ENCODE assay signal across 8 cellular contexts in the genomic region with DNA sequence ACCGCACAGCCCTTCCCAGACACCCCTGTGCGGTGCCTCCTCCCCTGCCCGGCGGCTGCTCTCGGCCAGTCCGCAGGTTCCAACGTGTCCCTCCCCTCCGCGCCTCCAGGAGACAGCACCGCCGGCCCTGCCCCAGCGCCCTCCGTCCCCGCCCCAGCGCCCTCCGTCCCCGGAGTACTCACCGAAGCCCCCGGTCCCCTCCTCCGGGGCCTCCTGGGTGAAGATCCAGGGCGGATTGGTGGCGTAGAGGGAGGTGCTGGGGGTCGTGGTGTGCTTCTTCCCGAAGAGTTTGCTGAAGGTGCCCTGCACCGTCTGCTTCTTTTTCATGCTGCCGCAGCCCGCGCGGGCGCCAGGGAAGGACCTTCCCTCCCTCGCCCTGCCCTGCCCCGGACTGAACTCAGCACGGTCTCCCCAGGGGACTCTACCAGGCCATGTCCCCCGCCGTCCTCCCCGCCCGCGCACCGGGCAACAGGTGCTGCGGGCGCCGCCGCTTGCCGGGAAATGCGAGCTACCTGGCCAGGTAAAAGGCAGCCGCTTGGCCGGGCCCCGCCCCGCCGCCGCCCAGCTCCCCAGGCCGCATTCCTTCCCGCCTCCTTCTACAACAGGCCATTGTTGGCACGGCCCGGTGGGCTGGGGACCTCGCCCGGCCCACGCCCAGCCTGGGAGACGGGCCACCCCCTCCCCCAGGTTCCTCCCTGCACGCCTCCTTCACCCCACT. TPM values are rescaled to one million over a fixed set of nuclear protein-coding genes. Genes with fewer than 3 reads are reported as not detected.
DNase-seq lines count a peak whose midpoint lies in the region; ATAC-seq and TF ChIP-seq lines count a peak whose summit lies in the region.

A gene with protein sequence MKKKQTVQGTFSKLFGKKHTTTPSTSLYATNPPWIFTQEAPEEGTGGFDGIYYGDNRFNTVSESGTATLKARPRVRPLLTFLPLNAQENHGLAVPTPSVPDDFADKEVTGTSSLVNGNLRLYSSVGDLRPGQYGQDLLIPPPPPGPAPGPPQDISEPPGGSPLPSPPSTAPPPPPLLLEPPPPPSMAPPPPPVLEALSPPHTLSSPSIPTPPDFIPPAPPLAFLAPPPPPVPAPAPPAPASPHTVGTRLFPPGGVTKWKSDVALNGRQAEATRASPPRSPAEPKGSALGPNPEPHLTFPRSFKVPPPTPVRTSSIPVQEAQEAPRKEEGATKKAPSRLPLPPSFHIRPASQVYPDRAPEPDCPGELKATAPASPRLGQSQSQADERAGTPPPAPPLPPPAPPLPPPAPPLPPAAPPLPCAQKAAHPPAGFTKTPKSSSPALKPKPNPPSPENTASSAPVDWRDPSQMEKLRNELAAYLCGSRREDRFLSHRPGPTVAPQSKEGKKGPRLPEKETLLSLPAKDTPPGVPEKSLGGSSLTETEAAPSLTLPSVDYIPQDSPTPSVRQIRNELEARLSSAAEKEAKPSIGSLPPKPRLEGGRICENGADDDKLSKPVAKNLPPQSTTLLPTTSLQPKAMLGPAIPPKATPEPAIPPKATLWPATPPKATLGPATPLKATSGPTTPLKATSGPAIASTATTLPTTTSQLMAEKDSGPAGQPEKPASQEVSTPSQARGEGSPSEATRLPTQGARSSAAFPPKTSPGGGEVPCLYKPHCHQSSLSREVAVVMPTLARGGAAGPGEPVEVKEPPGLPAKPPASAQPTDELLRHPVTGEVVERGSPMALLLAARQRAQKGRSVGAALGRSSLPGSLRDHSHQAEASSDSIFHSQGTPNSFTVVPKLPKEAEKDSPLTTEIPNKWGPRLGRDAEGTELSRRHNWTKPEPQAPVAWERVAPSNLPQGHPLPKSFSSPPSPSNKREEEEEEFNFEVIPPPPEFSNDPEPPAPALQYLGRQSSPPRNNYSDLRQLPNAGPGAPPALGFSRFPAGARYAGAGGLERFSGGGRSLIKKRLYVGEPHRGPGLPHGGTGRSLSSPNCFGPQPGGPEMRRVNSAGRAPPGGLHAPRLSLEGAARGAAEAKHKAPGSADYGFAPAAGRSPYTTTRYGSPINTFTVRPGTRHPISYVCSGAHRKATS (minus strand): TSS at position 503 of the 718 bp plus-strand sequence. CDS start 176 bp downstream, at position 327.

- peaks cover 27% of the 10 kb centered on the region for H3F3A ChIP-seq in smooth muscle cell (ENCODE audit: low read depth)

- H3K4me1 ChIP-seq in adrenal gland (replicated peaks in 1 of 2) (peaks cover 5 to 30% of the 10 kb centered on the region in 2 donors), iPS-18a (ENCODE audit: control insufficient read depth, low read depth, low read length) (peaks cover 34% of the 10 kb centered on the region), smooth muscle cell (ENCODE audit: low read depth) (peaks cover 36% of the 10 kb centered on the region)

- DNase-seq in 8988T = peak; percentile 64
- DNase-seq in HK-2 (ENCODE audit: unreplicated experiment) = peak; percentile 50
- DNase-seq in adrenal gland = peak in 4 of 7 donors; percentile 31 to 40 (median 38)
- no peak for DNase-seq in smooth muscle cell (lab: John Stamatoyannopoulos, UW; ENCODE audit: unreplicated experiment)
- no peak for DNase-seq in SK-N-DZ (ENCODE audit: low spot score)

- H3K79me2 ChIP-seq in smooth muscle cell (ENCODE audit: low read depth) = no peaks in the 10 kb centered on the region

- peak within 1 kb of the TSS; percentile 89 for H3K4me2 ChIP-seq in smooth muscle cell

- peak within 1 kb of the TSS; percentile 87 for H2AFZ ChIP-seq in smooth muscle cell (ENCODE audit: low read depth)

- H3K27ac ChIP-seq in adrenal gland (peak within 1 kb of the TSS in 4 of 5 donors; percentile 43 to 81 (median 70)), iPS-18a (ENCODE audit: low read length) (no peak within 1 kb of the TSS), smooth muscle cell (ENCODE audit: low read depth) (peak within 1 kb of the TSS; percentile 75)

- peak within 1 kb of the TSS in 2 of 4 donors; percentile 28 to 61 for H3K4me3 ChIP-seq in adrenal gland
- peak within 1 kb of the TSS; percentile 71 for H3K4me3 ChIP-seq in iPS-18a (ENCODE audit: low read length)
- H3K4me3 ChIP-seq in smooth muscle cell = peak within 1 kb of the TSS; percentile 78

- 14 to 27% (median 18%) methylated on average over 8 to 60 of the region's 60 CpGs for WGBS in adrenal gland, 4 donors
- 2% methylated on average over 43 of the region's 60 CpGs for WGBS in smooth muscle cell (ENCODE audit: low lambda C conversion rate)

- H3K27me3 ChIP-seq in adrenal gland (no peaks in the 10 kb centered on the region), iPS-18a (ENCODE audit: control insufficient read depth, insufficient read depth, low read length) (no peaks in the 10 kb centered on the region), smooth muscle cell (ENCODE audit: low read depth) (no peaks in the 10 kb centered on the region)

- no peak for ATAC-seq in HG03135 (IDR thresholded peaks at IDR 0.05; ENCODE audit: unreplicated experiment)
- no peak for ATAC-seq in GM19463 (IDR thresholded peaks at IDR 0.05; ENCODE audit: unreplicated experiment)

- peaks cover 4% of the 10 kb centered on the region for H4K20me1 ChIP-seq in smooth muscle cell (ENCODE audit: low read depth)

- no peaks in the 10 kb centered on the region for H3K9me3 ChIP-seq in adrenal gland (replicated peaks in 1 of 3)
- H3K9me3 ChIP-seq in iPS-18a (ENCODE audit: control insufficient read depth, low read depth, low read length) = no peaks in the 10 kb centered on the region
- no peaks in the 10 kb centered on the region for H3K9me3 ChIP-seq in smooth muscle cell (replicated peaks; ENCODE audit: low read depth)

- H3K9ac ChIP-seq in iPS-18a (ENCODE audit: low read length) = peak within 1 kb of the TSS; percentile 86
- H3K9ac ChIP-seq in smooth muscle cell (ENCODE audit: low read depth) = peak within 1 kb of the TSS; percentile 70

- H3K36me3 ChIP-seq in adrenal gland (replicated peaks in 1 of 2) (no peaks in the 10 kb centered on the region), iPS-18a (ENCODE audit: control insufficient read depth, low read depth, low read length) (no peaks in the 10 kb centered on the region), smooth muscle cell (ENCODE audit: low read depth) (no peaks in the 10 kb centered on the region)

- TF ChIP-seq POLR2A in adrenal gland (IDR thresholded peaks at IDR 0.05) = no peak

- intact Hi-C loops in adrenal gland (cut with DNase I) = no loop called here

- TF ChIP-seq CTCF in adrenal gland (IDR thresholded peaks at IDR 0.05) = no peak
- no peak for TF ChIP-seq CTCF in smooth muscle cell (IDR thresholded peaks at IDR 0.05; ENCODE audit: borderline replicate concordance, insufficient read depth, poor library complexity, severe bottlenecking)

RNA-seq across cellular contexts. Expression of the gene that starts here (rescaled TPM):
- total RNA-seq in adrenal gland (1 to 10 TPM in 5 of 8 donors, under 1 TPM in 3; 0.09 to 4.7 (median 1.5) TPM), smooth muscle cell (4.5 and 4.9 TPM in 2 replicates)
- polyA plus RNA-seq in adrenal gland (1 to 10 TPM in 2 of 3 donors, under 1 TPM in 1; 0.49 to 1.4 (median 1.4) TPM), smooth muscle cell (1.4 and 7.0 TPM in 2 replicates)
- polyA plus RNA-seq in SK-N-DZ (2014; cell fraction: cytosol; rRNA removed) = 0.71 and 1.4 TPM in 2 replicates
- 0.06 and 0.12 TPM in 2 replicates for polyA plus RNA-seq in SK-N-DZ (2014; cell fraction: nucleus; rRNA removed)

Comparison
In these comparisons a context has a peak if more than half of its experiments do, and no peak if none do; other contexts are left out.
1. DNase-seq: peak in 8988T (single experiment), HK-2 (single experiment) and adrenal gland (4 of 7); none in smooth muscle cell (single experiment) and SK-N-DZ (single experiment).